In the genomic region with DNA sequence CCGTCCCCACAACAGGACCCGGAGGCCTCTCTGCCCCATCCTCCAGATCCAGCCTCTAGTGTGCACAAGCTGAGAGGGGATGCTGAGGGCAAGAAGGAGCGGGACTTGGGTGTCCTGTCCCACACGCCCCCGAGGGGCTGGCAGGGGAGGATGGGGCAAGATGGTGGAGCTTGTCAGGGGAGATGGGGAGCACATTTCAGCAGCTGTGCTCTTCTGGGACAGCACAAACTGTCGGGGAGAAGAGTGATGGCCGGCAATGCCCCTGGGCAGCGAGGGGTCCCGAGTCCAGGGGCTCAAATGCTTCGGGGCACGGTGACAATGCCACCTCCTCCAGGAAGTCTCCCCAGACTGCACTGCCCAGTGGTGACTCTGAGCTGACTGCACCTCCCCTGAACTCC, we compare ENCODE assay signal across 8 cellular contexts.
"Had no signal": no experiment of that assay in that cellular context is flagged by ENCODE, and none has a peak within 500 bp of the region (broad histone marks: within the 10 kb centered on the region; RNA-seq: fewer than 3 reads in every experiment).

No MANE protein-coding gene starts in this region.

- DNase-seq: cortex of kidney; foreskin melanocyte; spleen; stimulated activated naive B cell treated with anti-CD40 and anti-IgM and Interleukin-4, amounts not matched to agents 10 μg/mL and 1 μg/mL and 100 μg/mL, for 72 hours; testis had no signal

- H3K36me3 ChIP-seq: ovary, spleen, tibial nerve had no signal

- H3K27me3 ChIP-seq: ovary, testis had no signal

- H3K4me3 ChIP-seq: testis had no signal

- H3K9me3 ChIP-seq: ovary, spleen, testis, tibial nerve had no signal

- H3K27ac ChIP-seq: dorsolateral prefrontal cortex, tibial nerve had no signal
